In genomic region chr11:20894296-20894695, GRCh38 we compare ENCODE assay signal across 31 cellular contexts.
A peak's percentile ranks its signal among the peaks of the same experiment; 100 is the strongest.
DNase-seq lines count a peak whose midpoint lies in the region; ATAC-seq lines count a peak whose summit lies in the region.
"Had no signal": no experiment of that assay in that cellular context is flagged by ENCODE, and none has a peak within 500 bp of the region (broad histone marks: within the 10 kb centered on the region; RNA-seq: fewer than 3 reads in every experiment).

No MANE protein-coding gene starts in this region.

- no peak overlapping the region for H3K4me3 Mint-ChIP-seq in stimulated activated effector memory CD8-positive, alpha-beta T cell treated with anti-CD3 and anti-CD28 coated beads, Interleukin-12 subunit alpha, Interleukin-12 subunit beta, amount 100 ng/mL, for 72 hours
- H3K4me3 Mint-ChIP-seq: B cell; CD14-positive monocyte; CD4-positive, alpha-beta memory T cell; CD4-positive, alpha-beta T cell; CD4-positive, CD25-positive, alpha-beta regulatory T cell; CD8-positive, alpha-beta memory T cell; CD8-positive, alpha-beta T cell had no signal

- in situ Hi-C loops in SK-MEL-5 (cut with HindIII; ENCODE audit: low pct_unique_long_range_greater_than_20kb, low sequenced_read_pairs) = no loop called here

- no peak overlapping the region for H3K27ac Mint-ChIP-seq in stimulated activated effector memory CD8-positive, alpha-beta T cell treated with anti-CD3 and anti-CD28 coated beads, Interleukin-12 subunit alpha, Interleukin-12 subunit beta, amount 100 ng/mL, for 72 hours
- H3K27ac Mint-ChIP-seq: B cell; CD14-positive monocyte; CD4-positive, alpha-beta memory T cell; CD4-positive, alpha-beta T cell; CD4-positive, CD25-positive, alpha-beta regulatory T cell; CD8-positive, alpha-beta memory T cell; CD8-positive, alpha-beta T cell had no signal

- no peaks in the 10 kb centered on the region for H3K4me1 Mint-ChIP-seq in stimulated activated effector memory CD8-positive, alpha-beta T cell treated with anti-CD3 and anti-CD28 coated beads, Interleukin-12 subunit alpha, Interleukin-12 subunit beta, amount 100 ng/mL, for 72 hours
- H3K4me1 Mint-ChIP-seq: B cell; CD14-positive monocyte; CD4-positive, alpha-beta memory T cell; CD4-positive, CD25-positive, alpha-beta regulatory T cell; CD8-positive, alpha-beta memory T cell had no signal

- peaks cover 14% of the 10 kb centered on the region for H3K9me3 Mint-ChIP-seq in stimulated activated effector memory CD8-positive, alpha-beta T cell treated with anti-CD3 and anti-CD28 coated beads, Interleukin-12 subunit alpha, Interleukin-12 subunit beta, amount 100 ng/mL, for 72 hours

- no peak for ATAC-seq in stimulated activated effector memory CD8-positive, alpha-beta T cell treated with anti-CD3 and anti-CD28 coated beads, Interleukin-12 subunit alpha, Interleukin-12 subunit beta, amount 100 ng/mL, for 72 hours
- ATAC-seq: A549; CD8-positive, alpha-beta T cell had no signal

- peak; percentile 55 for DNase-seq in COLO829 (ENCODE audit: low spot score)
- peak; percentile 28 for DNase-seq in SK-MEL-5 (ENCODE audit: low read depth, low spot score)
- DNase-seq in foreskin melanocyte = peak; percentile 58
- peak; percentile 42 for DNase-seq in pons (ENCODE audit: low spot score)
- no peak for DNase-seq in iPS-NIHi11 (ENCODE audit: low spot score)
- DNase-seq in KG1 (lab: John Stamatoyannopoulos, UW) = no peak
- no peak for DNase-seq in stimulated activated CD4-positive, alpha-beta T cell treated with anti-CD3 and anti-CD28 coated beads, Interleukin-1b, Interleukin-23, amount 100 ng/mL, for 48 hours
- no peak for DNase-seq in stimulated activated effector memory CD8-positive, alpha-beta T cell treated with anti-CD3 and anti-CD28 coated beads, Interleukin-12 subunit alpha, Interleukin-12 subunit beta, amount 100 ng/mL, for 72 hours (ENCODE audit: low spot score in 2 of 2)
- DNase-seq: 8988T; ACHN; AML-193; BE2C; C1 segment of cervical spinal cord; Caco-2; Calu3; CD4-positive, alpha-beta memory T cell; CD4-positive, alpha-beta T cell; CD4-positive, CD25-positive, alpha-beta regulatory T cell; CD8-positive, alpha-beta memory T cell; CD8-positive, alpha-beta T cell; COR-L47; DMS 273 treated with DMSO at 0.1 percent for 48 hours; DMS153; DMS53; DMS79; DMS79 treated with DMSO at 0.1 percent for 48 hours; DND-41; EL had no signal

- H3K36me3 Mint-ChIP-seq in stimulated activated effector memory CD8-positive, alpha-beta T cell treated with anti-CD3 and anti-CD28 coated beads, Interleukin-12 subunit alpha, Interleukin-12 subunit beta, amount 100 ng/mL, for 72 hours = no peaks in the 10 kb centered on the region
- H3K36me3 Mint-ChIP-seq: CD14-positive monocyte; CD4-positive, alpha-beta memory T cell; CD4-positive, CD25-positive, alpha-beta regulatory T cell; CD8-positive, alpha-beta memory T cell; CD8-positive, alpha-beta T cell had no signal

Comparison
In these comparisons a context has a peak if more than half of its experiments do, and no peak if none do; other contexts are left out.
1. DNase-seq: peak in COLO829 (single experiment), SK-MEL-5 (single experiment), foreskin melanocyte (single experiment) and pons (single experiment); none in iPS-NIHi11 (single experiment), KG1 (single experiment), stimulated activated CD4-positive, alpha-beta T cell treated with anti-CD3 and anti-CD28 coated beads, Interleukin-1b, Interleukin-23, amount 100 ng/mL, for 48 hours (single experiment) and stimulated activated effector memory CD8-positive, alpha-beta T cell treated with anti-CD3 and anti-CD28 coated beads, Interleukin-12 subunit alpha, Interleukin-12 subunit beta, amount 100 ng/mL, for 72 hours (0 of 2).